In genomic region chr18:58125756-58126155, GRCh38 we compare ENCODE assay signal across 30 cellular contexts.
"Had no signal": no experiment of that assay in that cellular context is flagged by ENCODE, and none has a peak within 500 bp of the region (broad histone marks: within the 10 kb centered on the region; RNA-seq: fewer than 3 reads in every experiment).

No MANE protein-coding gene starts in this region.

- H3K36me3 Mint-ChIP-seq: activated naive CD4-positive, alpha-beta T cell treated with anti-CD3 and anti-CD28 coated beads, Interleukin-2, amount 10 ng/mL, durations not matched to agents 7 days and 5 days; activated naive CD4-positive, alpha-beta T cell treated with anti-CD3 and anti-CD28 coated beads, Interleukin-2, amount 50 U/mL, for 72 hours; activated naive CD8-positive, alpha-beta T cell treated with anti-CD3 and anti-CD28 coated beads, Interleukin-2, amount 10 ng/mL, durations not matched to agents 7 days and 5 days had no signal

- DNase-seq: activated CD4-positive, alpha-beta memory T cell treated with anti-CD3 and anti-CD28 coated beads, Interleukin-2, amount 10 ng/mL, durations not matched to agents 7 days and 5 days; activated CD4-positive, alpha-beta T cell treated with anti-CD3 and anti-CD28 coated beads for 36 hours; activated CD4-positive, alpha-beta T cell treated with anti-CD3 and anti-CD28 coated beads, Interleukin-2, amount 10 ng/mL, durations not matched to agents 7 days and 5 days; activated CD4-positive, alpha-beta T cell treated with anti-CD3 and anti-CD28 coated beads, Interleukin-2, amount 50 U/mL, for 4 hours; activated CD4-positive, CD25-positive, alpha-beta regulatory T cell; activated CD4-positive, CD25-positive, alpha-beta regulatory T cell treated with anti-CD3 and anti-CD28 coated beads, Interleukin-2, amount 50 U/mL, for 72 hours; activated CD8-positive, alpha-beta memory T cell treated with anti-CD3 and anti-CD28 coated beads, Interleukin-2, amount 50 U/mL, for 48 hours; activated gamma-delta T cell; activated naive CD4-positive, alpha-beta T cell; activated naive CD4-positive, alpha-beta T cell treated with anti-CD3 and anti-CD28 coated beads, Interleukin-2, amount 10 ng/mL, durations not matched to agents 7 days and 5 days; activated naive CD8-positive, alpha-beta T cell treated with anti-CD3 and anti-CD28 coated beads, Interleukin-2, amount 10 ng/mL, durations not matched to agents 7 days and 5 days; activated T-cell treated with anti-CD3 and anti-CD28 coated beads for 4 hours; activated T-cell treated with anti-CD3 and anti-CD28 coated beads, Interleukin-2, amount 50 U/mL, for 24 hours; activated T-cell treated with anti-CD3 and anti-CD28 coated beads, Interleukin-2, amount 50 U/mL, for 72 hours; dorsolateral prefrontal cortex; effector memory CD4-positive, alpha-beta T cell; endodermal cell; gastrocnemius medialis; glutamatergic neuron; heart left ventricle; T-helper 1 cell; T-helper 17 cell; T1000 had no signal

- H3K4me3 Mint-ChIP-seq: activated CD4-positive, alpha-beta memory T cell treated with anti-CD3 and anti-CD28 coated beads, Interleukin-2, amount 10 ng/mL, durations not matched to agents 7 days and 5 days; activated CD4-positive, alpha-beta T cell treated with anti-CD3 and anti-CD28 coated beads for 36 hours; activated CD4-positive, alpha-beta T cell treated with anti-CD3 and anti-CD28 coated beads, Interleukin-2, amount 10 ng/mL, durations not matched to agents 7 days and 5 days; activated naive CD4-positive, alpha-beta T cell treated with anti-CD3 and anti-CD28 coated beads, Interleukin-2, amount 10 ng/mL, durations not matched to agents 7 days and 5 days; activated naive CD8-positive, alpha-beta T cell treated with anti-CD3 and anti-CD28 coated beads, Interleukin-2, amount 10 ng/mL, durations not matched to agents 7 days and 5 days; activated T-cell treated with anti-CD3 and anti-CD28 coated beads, Interleukin-2, amount 50 U/mL, for 24 hours; activated T-cell treated with anti-CD3 and anti-CD28 coated beads, Interleukin-2, amount 50 U/mL, for 72 hours; central memory CD8-positive, alpha-beta T cell; dendritic cell treated with granulocyte-macrophage colony-stimulating factor and Interleukin-4, amounts not matched to agents 40 ng/mL and 50 ng/mL, for 4 days; endodermal cell; T-helper 17 cell; T-helper 2 cell treated with Interferon-gamma antibody and Interleukin-4, amounts not matched to agents 5 μg/mL and 100 μg/mL, for 36 hours had no signal

- H3K36me3 ChIP-seq: ascending aorta, brain microvascular endothelial cell, gastrocnemius medialis, heart left ventricle had no signal

- H3K4me1 ChIP-seq: ascending aorta, gastrocnemius medialis had no signal

- H3K27ac ChIP-seq: ascending aorta, brain microvascular endothelial cell, coronary artery, dorsolateral prefrontal cortex, gastrocnemius medialis, heart left ventricle had no signal

- H3K4me1 Mint-ChIP-seq: activated CD4-positive, alpha-beta T cell treated with anti-CD3 and anti-CD28 coated beads for 36 hours; central memory CD8-positive, alpha-beta T cell had no signal

- H3K9me3 ChIP-seq: ascending aorta, gastrocnemius medialis, heart left ventricle had no signal

- H3K27ac Mint-ChIP-seq: activated CD4-positive, alpha-beta memory T cell treated with anti-CD3 and anti-CD28 coated beads, Interleukin-2, amount 10 ng/mL, durations not matched to agents 7 days and 5 days; activated CD4-positive, alpha-beta T cell treated with anti-CD3 and anti-CD28 coated beads for 36 hours; activated CD4-positive, alpha-beta T cell treated with anti-CD3 and anti-CD28 coated beads, Interleukin-2, amount 10 ng/mL, durations not matched to agents 7 days and 5 days; activated naive CD4-positive, alpha-beta T cell treated with anti-CD3 and anti-CD28 coated beads, Interleukin-2, amount 10 ng/mL, durations not matched to agents 7 days and 5 days; activated naive CD4-positive, alpha-beta T cell treated with anti-CD3 and anti-CD28 coated beads, Interleukin-2, amount 50 U/mL, for 72 hours; activated naive CD8-positive, alpha-beta T cell treated with anti-CD3 and anti-CD28 coated beads, Interleukin-2, amount 10 ng/mL, durations not matched to agents 7 days and 5 days; activated T-cell treated with anti-CD3 and anti-CD28 coated beads, Interleukin-2, amount 50 U/mL, for 24 hours; activated T-cell treated with anti-CD3 and anti-CD28 coated beads, Interleukin-2, amount 50 U/mL, for 72 hours; dendritic cell treated with granulocyte-macrophage colony-stimulating factor and Interleukin-4, amounts not matched to agents 40 ng/mL and 50 ng/mL, for 4 days; endodermal cell; T-helper 17 cell; T-helper 2 cell treated with Interferon-gamma antibody and Interleukin-4, amounts not matched to agents 5 μg/mL and 100 μg/mL, for 36 hours had no signal

- H3K27me3 Mint-ChIP-seq: activated CD4-positive, alpha-beta T cell treated with anti-CD3 and anti-CD28 coated beads for 36 hours; activated CD4-positive, alpha-beta T cell treated with anti-CD3 and anti-CD28 coated beads, Interleukin-2, amount 10 ng/mL, durations not matched to agents 7 days and 5 days had no signal

- H3K4me3 ChIP-seq: ascending aorta, coronary artery, dorsolateral prefrontal cortex, gastrocnemius medialis, heart left ventricle had no signal

- H3K27me3 ChIP-seq: ascending aorta, brain microvascular endothelial cell, gastrocnemius medialis, heart left ventricle had no signal

- H3K9me3 Mint-ChIP-seq: activated CD4-positive, alpha-beta memory T cell treated with anti-CD3 and anti-CD28 coated beads, Interleukin-2, amount 10 ng/mL, durations not matched to agents 7 days and 5 days; activated CD4-positive, alpha-beta T cell treated with anti-CD3 and anti-CD28 coated beads, Interleukin-2, amount 10 ng/mL, durations not matched to agents 7 days and 5 days; activated naive CD4-positive, alpha-beta T cell treated with anti-CD3 and anti-CD28 coated beads, Interleukin-2, amount 10 ng/mL, durations not matched to agents 7 days and 5 days; activated naive CD4-positive, alpha-beta T cell treated with anti-CD3 and anti-CD28 coated beads, Interleukin-2, amount 50 U/mL, for 72 hours; activated naive CD8-positive, alpha-beta T cell treated with anti-CD3 and anti-CD28 coated beads, Interleukin-2, amount 10 ng/mL, durations not matched to agents 7 days and 5 days; activated T-cell treated with anti-CD3 and anti-CD28 coated beads, Interleukin-2, amount 50 U/mL, for 24 hours; activated T-cell treated with anti-CD3 and anti-CD28 coated beads, Interleukin-2, amount 50 U/mL, for 72 hours; central memory CD8-positive, alpha-beta T cell; dendritic cell treated with granulocyte-macrophage colony-stimulating factor and Interleukin-4, amounts not matched to agents 40 ng/mL and 50 ng/mL, for 4 days; T-helper 2 cell treated with Interferon-gamma antibody and Interleukin-4, amounts not matched to agents 5 μg/mL and 100 μg/mL, for 36 hours had no signal
